Comparison of ENCODE assay signal across 1 cellular context in genomic region chr17:47604268-47604927, GRCh38.
TF ChIP-seq lines count a peak whose summit lies in the region.

No MANE protein-coding gene starts in this region.

TF ChIP-seq in GM23338, 12 proteins besides CTCF, POLR2A, EP300 and RAD21 (continued from another document):
- TF ChIP-seq ZNF462 (CRISPR knock-in tag; IDR thresholded peaks at IDR 0.05), result no peak
- TF ChIP-seq NANOG (IDR thresholded peaks at IDR 0.05; ENCODE audit: borderline replicate concordance), result no peak
